In genomic region chr11:133506023-133506422, GRCh38 we compare ENCODE assay signal across 15 cellular contexts. TPM values are rescaled to one million over a fixed set of nuclear protein-coding genes. Genes with fewer than 3 reads are reported as not detected.
DNase-seq lines count a peak whose midpoint lies in the region; ATAC-seq and TF ChIP-seq lines count a peak whose summit lies in the region.
"Had no signal": no experiment of that assay in that cellular context is flagged by ENCODE, and none has a peak within 500 bp of the region (broad histone marks: within the 10 kb centered on the region; RNA-seq: fewer than 3 reads in every experiment).

No MANE protein-coding gene starts in this region.

- H3K4me1 Mint-ChIP-seq in activated naive CD8-positive, alpha-beta T cell treated with anti-CD3 and anti-CD28 coated beads for 36 hours, result no peaks in the 10 kb centered on the region
- H3K4me1 Mint-ChIP-seq in activated T-cell treated with anti-CD3 and anti-CD28 coated beads, Interleukin-2, amount 50 U/mL, for 24 hours (ENCODE audit: low read depth), result no peaks in the 10 kb centered on the region
- H3K4me1 Mint-ChIP-seq in naive thymus-derived CD4-positive, alpha-beta T cell, result peaks cover 0 to 6% (median 0%) of the 10 kb centered on the region in 7 donors

- H3K4me3 Mint-ChIP-seq in activated naive CD8-positive, alpha-beta T cell treated with anti-CD3 and anti-CD28 coated beads for 36 hours, result no peak overlapping the region
- H3K4me3 Mint-ChIP-seq in activated T-cell treated with anti-CD3 and anti-CD28 coated beads, Interleukin-2, amount 50 U/mL, for 24 hours, result no peak overlapping the region
- H3K4me3 Mint-ChIP-seq in naive thymus-derived CD4-positive, alpha-beta T cell, result no peak overlapping the region
- H3K4me3 Mint-ChIP-seq: activated naive CD8-positive, alpha-beta T cell; H9 had no signal

- DNase-seq in GM10248 (ENCODE audit: extremely low spot score), result peak; percentile 33
- no peak for DNase-seq in activated naive CD8-positive, alpha-beta T cell treated with anti-CD3 and anti-CD28 coated beads for 36 hours
- no peak for DNase-seq in activated T-cell treated with anti-CD3 and anti-CD28 coated beads, Interleukin-2, amount 50 U/mL, for 24 hours
- no peak for DNase-seq in NCI-H1048 (lab: John Stamatoyannopoulos, UW)
- DNase-seq in naive thymus-derived CD4-positive, alpha-beta T cell, result no peak
- DNase-seq: Calu3, lower lobe of right lung, NCI-H146, NCI-H526 treated with DMSO at 0.1 percent for 48 hours, SJCRH30 had no signal

- H3K27me3 Mint-ChIP-seq in activated naive CD8-positive, alpha-beta T cell treated with anti-CD3 and anti-CD28 coated beads for 36 hours, result no peaks in the 10 kb centered on the region
- no peaks in the 10 kb centered on the region for H3K27me3 Mint-ChIP-seq in activated T-cell treated with anti-CD3 and anti-CD28 coated beads, Interleukin-2, amount 50 U/mL, for 24 hours
- H3K27me3 Mint-ChIP-seq in naive thymus-derived CD4-positive, alpha-beta T cell, result peaks cover 0 to 19% (median 0%) of the 10 kb centered on the region in 5 donors

- POLR2A ChIA-PET in GM10248 (lab: Yijun Ruan, JAX), result no interaction called here
- POLR2A ChIA-PET in naive thymus-derived CD4-positive, alpha-beta T cell (lab: Charles Lee), result no interaction called here

- peak; percentile 68 for ATAC-seq in GM19395 (IDR thresholded peaks at IDR 0.05; ENCODE audit: unreplicated experiment)
- peak; percentile 72 for ATAC-seq in HG02759 (IDR thresholded peaks at IDR 0.05; ENCODE audit: unreplicated experiment)
- ATAC-seq in HG03469 (IDR thresholded peaks at IDR 0.05; ENCODE audit: unreplicated experiment), result peak; percentile 83
- no peak for ATAC-seq in naive thymus-derived CD4-positive, alpha-beta T cell
- ATAC-seq: lower lobe of right lung had no signal

- H3K4me3 ChIP-seq in naive thymus-derived CD4-positive, alpha-beta T cell (ENCODE audit: low read length), result no peak overlapping the region
- H3K4me3 ChIP-seq: lower lobe of right lung, SJCRH30 had no signal

- H3K36me3 Mint-ChIP-seq in activated naive CD8-positive, alpha-beta T cell treated with anti-CD3 and anti-CD28 coated beads for 36 hours, result no peaks in the 10 kb centered on the region
- no peaks in the 10 kb centered on the region for H3K36me3 Mint-ChIP-seq in activated T-cell treated with anti-CD3 and anti-CD28 coated beads, Interleukin-2, amount 50 U/mL, for 24 hours (ENCODE audit: low read depth)
- H3K36me3 Mint-ChIP-seq in naive thymus-derived CD4-positive, alpha-beta T cell, result peaks cover 0 to 4% (median 0%) of the 10 kb centered on the region in 5 donors
- H3K36me3 Mint-ChIP-seq: activated naive CD8-positive, alpha-beta T cell had no signal

- no peak for TF ChIP-seq CTCF in GM10248 (IDR thresholded peaks at IDR 0.05; ENCODE audit: control extremely low read depth, extremely low read depth, low read depth, missing control alignments)

- no peaks in the 10 kb centered on the region for H3K9me3 ChIP-seq in naive thymus-derived CD4-positive, alpha-beta T cell (ENCODE audit: control insufficient read depth in 2 of 3, low read length in 3 of 3)
- H3K9me3 ChIP-seq: lower lobe of right lung, SJCRH30 had no signal

- H3K27me3 ChIP-seq in naive thymus-derived CD4-positive, alpha-beta T cell (ENCODE audit: control insufficient read depth in 2 of 2, insufficient read depth in 2 of 2, low read length in 2 of 2), result no peaks in the 10 kb centered on the region
- H3K27me3 ChIP-seq: SJCRH30 had no signal

- no peaks in the 10 kb centered on the region for H3K4me1 ChIP-seq in naive thymus-derived CD4-positive, alpha-beta T cell (ENCODE audit: control insufficient read depth in 2 of 2, insufficient read depth in 2 of 2, low read length in 2 of 2)
- H3K4me1 ChIP-seq: lower lobe of right lung, SJCRH30 had no signal

- no peak overlapping the region for H3K27ac ChIP-seq in naive thymus-derived CD4-positive, alpha-beta T cell (ENCODE audit: low read depth, low read length)
- H3K27ac ChIP-seq: lower lobe of right lung, SJCRH30 had no signal

- intact Hi-C loops in naive thymus-derived CD4-positive, alpha-beta T cell (cut with micrococcal nuclease), result no loop called here

- CTCF ChIA-PET in GM10248 (lab: Yijun Ruan, JAX), result no interaction called here
- CTCF ChIA-PET in naive thymus-derived CD4-positive, alpha-beta T cell (lab: Charles Lee), result no interaction called here

- H3K27ac Mint-ChIP-seq in activated naive CD8-positive, alpha-beta T cell treated with anti-CD3 and anti-CD28 coated beads for 36 hours, result no peak overlapping the region
- no peak overlapping the region for H3K27ac Mint-ChIP-seq in activated T-cell treated with anti-CD3 and anti-CD28 coated beads, Interleukin-2, amount 50 U/mL, for 24 hours
- H3K27ac Mint-ChIP-seq in naive thymus-derived CD4-positive, alpha-beta T cell, result no peak overlapping the region
- H3K27ac Mint-ChIP-seq: activated naive CD8-positive, alpha-beta T cell; H9 had no signal

- H3K36me3 ChIP-seq in naive thymus-derived CD4-positive, alpha-beta T cell (ENCODE audit: control insufficient read depth in 2 of 3, insufficient read depth in 3 of 3, low read length in 3 of 3), result no peaks in the 10 kb centered on the region
- H3K36me3 ChIP-seq: lower lobe of right lung, SJCRH30 had no signal

- no peaks in the 10 kb centered on the region for H3K9me3 Mint-ChIP-seq in activated naive CD8-positive, alpha-beta T cell treated with anti-CD3 and anti-CD28 coated beads for 36 hours
- H3K9me3 Mint-ChIP-seq in activated T-cell treated with anti-CD3 and anti-CD28 coated beads, Interleukin-2, amount 50 U/mL, for 24 hours, result no peaks in the 10 kb centered on the region
- H3K9me3 Mint-ChIP-seq in naive thymus-derived CD4-positive, alpha-beta T cell, result peaks cover 0 to 6% (median 0%) of the 10 kb centered on the region in 11 donors
- H3K9me3 Mint-ChIP-seq: H9 had no signal

RNA-seq across cellular contexts. Expression of gene OPCML, which starts 26.3 kb away (rescaled TPM):
- not detected for total RNA-seq in activated naive CD8-positive, alpha-beta T cell treated with anti-CD3 and anti-CD28 coated beads for 36 hours
- total RNA-seq in naive thymus-derived CD4-positive, alpha-beta T cell, result not detected
- polyA plus RNA-seq in naive thymus-derived CD4-positive, alpha-beta T cell, result not detected
- total RNA-seq: Calu3, SJCRH30 had no signal
